In the genomic region with DNA sequence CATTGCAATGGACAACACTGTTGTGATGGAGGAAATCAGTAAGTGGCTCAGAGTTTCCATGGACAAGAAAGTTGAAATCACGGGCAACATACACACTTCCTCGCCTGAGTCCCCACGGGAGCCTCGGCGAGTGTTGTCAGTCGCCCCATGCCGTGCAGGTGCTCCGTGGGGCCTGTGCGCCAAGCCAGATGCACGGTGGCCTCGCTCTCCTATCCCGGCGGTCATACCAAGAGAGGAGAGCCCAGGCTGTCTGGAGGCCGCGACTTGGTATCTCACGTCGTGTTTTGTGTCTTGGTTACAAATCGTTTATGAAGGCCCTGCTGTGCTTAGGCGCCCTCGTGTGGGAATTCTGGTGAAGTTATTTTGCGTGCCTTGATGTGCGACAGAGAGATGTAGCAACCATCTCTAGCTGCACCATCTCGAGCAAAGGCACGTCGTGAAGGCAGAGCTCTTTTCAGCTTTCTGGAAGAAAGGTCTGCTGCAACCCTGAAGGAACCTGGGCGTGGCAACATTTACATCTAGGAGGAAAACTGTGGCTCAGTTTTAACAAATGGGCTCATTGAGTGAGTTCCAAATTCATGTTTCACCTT, we compare ENCODE assay signal across 8 cellular contexts. TPM values are rescaled to one million over a fixed set of nuclear protein-coding genes. Genes with fewer than 3 reads are reported as not detected.
DNase-seq lines count a peak whose midpoint lies in the region; ATAC-seq, FAIRE-seq and TF ChIP-seq lines count a peak whose summit lies in the region.

No MANE protein-coding gene starts in this region.

- intact Hi-C loops in PC-3 (cut with micrococcal nuclease), result loop anchor here (1.0 kb wide), 1 partner anchor 110 kb away; no protein-coding TSS in a partner anchor

- H3K9me3 ChIP-seq in BLaER1 treated with 17β-estradiol and CSF1 and Interleukin-3, amounts not matched to agents 10 nM and 100 nM (replicated peaks in 1 of 11), result no peaks in the 10 kb centered on the region
- no peaks in the 10 kb centered on the region for H3K9me3 ChIP-seq in PC-3 (ENCODE audit: low read length)
- no peaks in the 10 kb centered on the region for H3K9me3 ChIP-seq in astrocyte (ENCODE audit: insufficient read depth, low read depth, low read length)
- H3K9me3 ChIP-seq in iPS DF 6.9 (ENCODE audit: control insufficient read depth, insufficient read depth, low read length), result no peaks in the 10 kb centered on the region

- CTCF ChIA-PET in PC-3 (lab: Charles Lee), result interaction anchor here (0.6 kb wide), 1 partner anchor 64 kb away, joined by 3 read pairs; no protein-coding TSS in a partner anchor

- no peaks in the 10 kb centered on the region for H3K27me3 ChIP-seq in BLaER1 treated with 17β-estradiol and CSF1 and Interleukin-3, amounts not matched to agents 10 nM and 100 nM
- H3K27me3 ChIP-seq in PC-3 (ENCODE audit: low read length), result no peaks in the 10 kb centered on the region
- no peaks in the 10 kb centered on the region for H3K27me3 ChIP-seq in astrocyte (ENCODE audit: insufficient read depth, low read length)
- no peaks in the 10 kb centered on the region for H3K27me3 ChIP-seq in iPS DF 6.9 (ENCODE audit: control insufficient read depth, insufficient read depth, low read length)

- H4K20me1 ChIP-seq in BLaER1 treated with 17β-estradiol and CSF1 and Interleukin-3, amounts not matched to agents 10 nM and 100 nM, result peaks cover 0 to 67% (median 23%) of the 10 kb centered on the region in 11 experiments; a peak in 17 of 22 replicates
- H4K20me1 ChIP-seq in PC-3 (ENCODE audit: low read length), result no peaks in the 10 kb centered on the region
- peaks cover 16% of the 10 kb centered on the region for H4K20me1 ChIP-seq in astrocyte (ENCODE audit: insufficient read depth, low read length)

- peak; percentile 47 for DNase-seq in HCEC 1CT
- DNase-seq in PC-3, result peak; percentile 49
- peak; percentile 39 for DNase-seq in astrocyte (ENCODE audit: low read depth)
- DNase-seq in iPS DF 6.9 (ENCODE audit: low read depth, low spot score), result peak; percentile 22
- DNase-seq in smooth muscle cell of the brain vasculature (ENCODE audit: low read depth, low spot score), result peak; percentile 51
- DNase-seq in NK-92 (lab: John Stamatoyannopoulos, UW; ENCODE audit: unreplicated experiment), result no peak

- H3K79me2 ChIP-seq in PC-3 (ENCODE audit: low read length) (no peaks in the 10 kb centered on the region), astrocyte (ENCODE audit: insufficient read depth, low read length) (no peaks in the 10 kb centered on the region)

- H2AFZ ChIP-seq in PC-3 (ENCODE audit: low read length), result no peak overlapping the region
- H2AFZ ChIP-seq in astrocyte (ENCODE audit: low read depth, low read length), result no peak overlapping the region

- no TSS peak for BruUV-seq in PC-3 (replicated peaks; lab: Mats Ljungman, UMichigan)

- H3K9ac ChIP-seq in BLaER1 treated with 17β-estradiol and CSF1 and Interleukin-3, amounts not matched to agents 10 nM and 100 nM, result peak overlapping the region in 6 of 11 experiments; percentile 3 to 39 (median 14); a peak in 6 of 22 replicates
- H3K9ac ChIP-seq in PC-3 (ENCODE audit: low read length) (no peak overlapping the region), astrocyte (ENCODE audit: low read length) (no peak overlapping the region)

- H3K4me1 ChIP-seq in BLaER1 treated with 17β-estradiol and CSF1 and Interleukin-3, amounts not matched to agents 10 nM and 100 nM, result peaks cover 0 to 16% (median 8%) of the 10 kb centered on the region in 10 experiments; a peak in 15 of 20 replicates
- peaks cover 2% of the 10 kb centered on the region; the same call in 1 of the 2 replicates for H3K4me1 ChIP-seq in PC-3 (ENCODE audit: insufficient read depth, low read length)
- no peaks in the 10 kb centered on the region for H3K4me1 ChIP-seq in astrocyte (ENCODE audit: insufficient read depth, low read length)
- no peaks in the 10 kb centered on the region for H3K4me1 ChIP-seq in iPS DF 6.9 (ENCODE audit: control insufficient read depth, insufficient read depth, low read length)

- ATAC-seq in PC-3 (peak; percentile 40; the same call in 1 of the 2 replicates), GM18909 (IDR thresholded peaks at IDR 0.05; ENCODE audit: poor library complexity, unreplicated experiment) (no peak)

- WGBS in iPS DF 6.9 (ENCODE audit: insufficient coverage, insufficient read length), result no CpG with 5 or more reads among the region's 26 CpGs

- H3K4me1 Mint-ChIP-seq in astrocyte (ENCODE audit: low read depth, unreplicated experiment), result peaks cover 3% of the 10 kb centered on the region

- POLR2A ChIA-PET in PC-3 (lab: Charles Lee; ENCODE audit: unreplicated experiment), result interaction anchor here (0.6 kb wide), 1 partner anchor 22 kb away, joined by 3 read pairs; the partner anchor contains the start of gene THAP4

- peak overlapping the region in 6 of 11 experiments; percentile 3 to 22 (median 16); a peak in 5 of 22 replicates for H3K4me2 ChIP-seq in BLaER1 treated with 17β-estradiol and CSF1 and Interleukin-3, amounts not matched to agents 10 nM and 100 nM
- no peak overlapping the region for H3K4me2 ChIP-seq in PC-3 (ENCODE audit: low read length)
- no peak overlapping the region for H3K4me2 ChIP-seq in astrocyte (ENCODE audit: low read length)

- no peaks in the 10 kb centered on the region for H3K27me3 Mint-ChIP-seq in astrocyte (ENCODE audit: low read depth, unreplicated experiment)

- peaks cover 35% of the 10 kb centered on the region for H3K36me3 Mint-ChIP-seq in astrocyte (ENCODE audit: low read depth, unreplicated experiment)

- H3K4me3 ChIP-seq in BLaER1 treated with 17β-estradiol and CSF1 and Interleukin-3, amounts not matched to agents 10 nM and 100 nM, result no peak overlapping the region
- H3K4me3 ChIP-seq in PC-3 (ENCODE audit: low read length) (no peak overlapping the region), astrocyte (ENCODE audit: insufficient read depth, low read depth, low read length) (no peak overlapping the region), iPS DF 6.9 (ENCODE audit: low read length) (no peak overlapping the region)

- no peaks in the 10 kb centered on the region for H3K9me2 ChIP-seq in PC-3 (replicated peaks; ENCODE audit: low read length)

- no peaks in the 10 kb centered on the region for H3F3A ChIP-seq in PC-3 (ENCODE audit: low read length, unreplicated experiment)

- H3K4me3 Mint-ChIP-seq in astrocyte (ENCODE audit: unreplicated experiment), result no peak overlapping the region

- H3K27ac ChIP-seq in BLaER1 treated with 17β-estradiol and CSF1 and Interleukin-3, amounts not matched to agents 10 nM and 100 nM, result peak overlapping the region in 2 of 11 experiments; percentile 4 to 18; a peak in 1 of 22 replicates
- H3K27ac ChIP-seq in PC-3 (ENCODE audit: low read length) (no peak overlapping the region), astrocyte (ENCODE audit: low read depth, low read length) (no peak overlapping the region), iPS DF 6.9 (ENCODE audit: low read length) (no peak overlapping the region)

- no peaks in the 10 kb centered on the region for H3K9me3 Mint-ChIP-seq in astrocyte (ENCODE audit: unreplicated experiment)

- peak overlapping the region; percentile 18 for H3K27ac Mint-ChIP-seq in astrocyte (ENCODE audit: unreplicated experiment)

- peak; percentile 76 for FAIRE-seq in astrocyte (lab: Jason Lieb, UNC)

- H3K36me3 ChIP-seq in BLaER1 treated with 17β-estradiol and CSF1 and Interleukin-3, amounts not matched to agents 10 nM and 100 nM, result peaks cover 78 to 98% (median 87%) of the 10 kb centered on the region in 11 experiments
- H3K36me3 ChIP-seq in PC-3 (ENCODE audit: low read depth, low read length) (peaks cover 21% of the 10 kb centered on the region), astrocyte (ENCODE audit: insufficient read depth, low read length) (peaks cover 24% of the 10 kb centered on the region), iPS DF 6.9 (ENCODE audit: control insufficient read depth, insufficient read depth, low read length) (peaks cover 24% of the 10 kb centered on the region)

- peak; percentile 64 for TF ChIP-seq CTCF in PC-3 (conservative IDR thresholded peaks at IDR 0.05; ENCODE audit: low read depth, low read length)
- peak; percentile 68 for TF ChIP-seq CTCF in astrocyte (IDR thresholded peaks at IDR 0.05; ENCODE audit: insufficient read depth, low read depth, low read length)

RNA-seq across cellular contexts. Expression of gene ATG4B, which starts 21.8 kb away (rescaled TPM):
- total RNA-seq in PC-3 (2014; rRNA removed), result 83.0 and 88.6 TPM in 2 replicates
- 75.4 and 83.2 TPM in 2 replicates for total RNA-seq in astrocyte

RNA-seq across cellular contexts. Expression of gene THAP4, which starts 22.3 kb away (rescaled TPM):
- total RNA-seq in PC-3 (2014; rRNA removed) (75.1 and 102 TPM in 2 replicates), astrocyte (46.0 and 47.2 TPM in 2 replicates)

RNA-seq across cellular contexts. Expression of gene DTYMK, which starts 27.4 kb away (rescaled TPM):
- total RNA-seq in PC-3 (2014; rRNA removed), result 130 and 155 TPM in 2 replicates
- 25.5 and 26.1 TPM in 2 replicates for total RNA-seq in astrocyte

RNA-seq across cellular contexts. Expression of gene ING5, which starts 42.6 kb away (rescaled TPM):
- 30.2 and 32.1 TPM in 2 replicates for total RNA-seq in PC-3 (2014; rRNA removed)
- 15.8 and 19.7 TPM in 2 replicates for total RNA-seq in astrocyte

Comparison
In these comparisons a context has a peak if more than half of its experiments do, and no peak if none do; other contexts are left out.
1. H3K4me2 ChIP-seq: peak in BLaER1 treated with 17β-estradiol and CSF1 and Interleukin-3, amounts not matched to agents 10 nM and 100 nM (6 of 11); none in PC-3 (single experiment) and astrocyte (single experiment).
2. H3K9ac ChIP-seq: peak in BLaER1 treated with 17β-estradiol and CSF1 and Interleukin-3, amounts not matched to agents 10 nM and 100 nM (6 of 11); none in PC-3 (single experiment) and astrocyte (single experiment).